Comparison of ENCODE assay signal across 10 cellular contexts in genomic region chr17:61825448-61826137, GRCh38.
"Had no signal": no experiment of that assay in that cellular context is flagged by ENCODE, and none has a peak within 500 bp of the region (broad histone marks: within the 10 kb centered on the region; RNA-seq: fewer than 3 reads in every experiment).

No MANE protein-coding gene starts in this region.

- FAIRE-seq: HepG2, HTR-8/SVneo, K562 had no signal

- ATAC-seq: HepG2, K562 had no signal

- DNase-seq: IMR-90, Karpas-422, Kasumi-1, KBM-7, KG1 had no signal

- H3K27ac ChIP-seq: HL-60, KMS-11 had no signal

- H3K9ac ChIP-seq: KMS-11 had no signal

- H3K4me3 ChIP-seq: K562 had no signal

- H3K4me2 ChIP-seq: KMS-11 had no signal
